In the genomic region with DNA sequence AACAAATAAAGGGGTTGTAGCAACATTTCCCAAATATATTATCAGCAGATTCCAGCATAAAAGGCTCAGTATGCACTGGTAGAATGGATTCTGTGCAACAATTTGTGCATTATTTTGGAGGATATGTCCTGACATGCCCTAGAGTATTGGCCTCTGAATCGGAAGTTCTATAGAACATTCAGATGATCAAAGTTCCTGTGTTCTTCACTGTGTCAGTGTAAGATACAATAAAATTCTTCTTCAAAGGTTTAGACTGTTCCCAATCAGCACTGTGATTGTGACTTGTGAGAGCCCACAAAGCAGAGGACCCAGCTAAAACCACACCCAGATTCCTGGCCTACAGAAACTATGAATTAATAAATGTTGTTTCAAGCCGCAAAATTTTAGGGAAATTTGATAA, we compare ENCODE assay signal across 23 cellular contexts. TPM values are rescaled to one million over a fixed set of nuclear protein-coding genes. Genes with fewer than 3 reads are reported as not detected.
"Had no signal": no experiment of that assay in that cellular context is flagged by ENCODE, and none has a peak within 500 bp of the region (broad histone marks: within the 10 kb centered on the region; RNA-seq: fewer than 3 reads in every experiment).

No MANE protein-coding gene starts in this region.

- H3K9me3 Mint-ChIP-seq: immature natural killer cell, natural killer cell had no signal

- H3K4me1 ChIP-seq: prostate gland, SJCRH30 had no signal

- H3K27ac ChIP-seq: brain microvascular endothelial cell, left lung, ovary, prostate gland, SJCRH30, spleen, upper lobe of left lung had no signal

- H3K4me3 ChIP-seq: left lung, lung, ovary, prostate gland, SJCRH30, spleen, upper lobe of left lung had no signal

- H3K9me3 ChIP-seq: ovary, prostate gland, SJCRH30, upper lobe of left lung had no signal

- H3K27ac Mint-ChIP-seq: activated CD8-positive, alpha-beta memory T cell treated with anti-CD3 and anti-CD28 coated beads, Interleukin-2, amount 10 ng/mL, durations not matched to agents 7 days and 5 days; immature natural killer cell; natural killer cell; T-helper 1 cell treated with Interleukin-12 subunit alpha and Interleukin-12 subunit beta and Interleukin-4 antibody, amounts not matched to agents 30 μg/mL and 1 μg/mL, for 36 hours; WTC11 had no signal

- H3K27me3 ChIP-seq: brain microvascular endothelial cell, left lung, ovary, SJCRH30, spleen, upper lobe of left lung had no signal

- DNase-seq: activated CD4-positive, alpha-beta T cell treated with anti-CD3 and anti-CD28 coated beads, Interleukin-2, amount 50 U/mL, for 48 hours; activated CD8-positive, alpha-beta memory T cell treated with anti-CD3 and anti-CD28 coated beads, Interleukin-2, amount 10 ng/mL, durations not matched to agents 7 days and 5 days; aorta; brain microvascular endothelial cell; cerebellar nuclear complex; erythroblast; foreskin fibroblast; immature natural killer cell; kidney glomerular epithelial cell; left lung; natural killer cell; ovary; SJCRH30; spleen; stimulated activated CD4-positive, alpha-beta T cell treated with anti-CD3 and anti-CD28 coated beads, Interleukin-4, amount 100 ng/mL, for 24 hours; stimulated activated naive CD8-positive, alpha-beta T cell treated with anti-CD3 and anti-CD28 coated beads, Interleukin-15, Interleukin-2, amounts not matched to agents 100 U/mL and 50 U/mL, for 24 hours; T1000; upper lobe of left lung had no signal

- H3K4me3 Mint-ChIP-seq: activated CD8-positive, alpha-beta memory T cell treated with anti-CD3 and anti-CD28 coated beads, Interleukin-2, amount 10 ng/mL, durations not matched to agents 7 days and 5 days; immature natural killer cell; natural killer cell; WTC11 had no signal

- H3K27me3 Mint-ChIP-seq: activated CD8-positive, alpha-beta memory T cell treated with anti-CD3 and anti-CD28 coated beads, Interleukin-2, amount 10 ng/mL, durations not matched to agents 7 days and 5 days had no signal

- H3K36me3 ChIP-seq: brain microvascular endothelial cell, left lung, ovary, prostate gland, SJCRH30, spleen, upper lobe of left lung had no signal

- H3K36me3 Mint-ChIP-seq: natural killer cell had no signal

RNA-seq across cellular contexts. Expression of a gene that starts 57.6 kb away (rescaled TPM):
- total RNA-seq: aorta, prostate gland, SJCRH30, subcutaneous adipose tissue, WTC11 had no signal
